In the genomic region with DNA sequence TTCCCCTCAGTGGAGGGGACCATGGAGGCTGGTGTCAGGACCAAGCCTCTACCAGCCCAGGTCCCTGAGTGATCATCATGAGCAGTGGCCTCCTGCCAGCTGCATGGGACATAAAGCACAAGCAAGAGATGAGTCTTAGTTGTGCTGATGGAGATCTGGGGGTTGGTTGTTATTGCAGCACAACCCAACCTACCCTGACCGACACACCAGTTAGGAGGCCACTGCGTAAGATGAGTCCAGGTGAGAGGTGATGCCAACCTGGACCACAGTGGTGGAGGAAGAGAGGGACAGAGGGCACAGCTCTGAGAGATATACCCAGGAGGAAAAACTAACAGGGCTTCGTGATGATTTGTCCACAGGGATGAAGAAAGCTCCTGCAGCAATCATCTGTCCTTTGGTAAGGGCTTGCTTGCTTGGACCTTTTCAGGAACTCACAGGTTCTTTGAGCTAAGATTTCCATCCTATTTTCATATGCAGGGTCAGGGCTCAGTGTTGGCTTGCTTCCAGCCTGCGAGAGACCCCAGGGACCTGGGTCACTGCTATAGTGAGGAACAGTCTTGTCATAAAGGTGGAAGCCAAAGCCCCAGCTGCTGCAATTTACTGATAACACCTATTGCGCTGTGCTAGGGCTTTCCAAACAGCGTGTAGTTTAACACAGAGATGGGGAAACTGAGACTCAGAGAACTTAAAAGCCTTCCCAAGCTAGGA, we compare ENCODE assay signal across 31 cellular contexts. TPM values are rescaled to one million over a fixed set of nuclear protein-coding genes. Genes with fewer than 3 reads are reported as not detected.
"Had no signal": no experiment of that assay in that cellular context is flagged by ENCODE, and none has a peak within 500 bp of the region (broad histone marks: within the 10 kb centered on the region; RNA-seq: fewer than 3 reads in every experiment).

No MANE protein-coding gene starts in this region.

- ATAC-seq: activated CD8-positive, alpha-beta memory T cell treated with anti-CD3 and anti-CD28 coated beads, Interleukin-2, amount 10 ng/mL, durations not matched to agents 7 days and 5 days; activated naive CD4-positive, alpha-beta T cell treated with anti-CD3 and anti-CD28 coated beads, Interleukin-2, amount 50 U/mL, for 72 hours; activated T-helper 17 cell treated with anti-CD3 and anti-CD28 coated beads, Interleukin-2, amount 50 U/mL, for 72 hours; body of pancreas; PC-3 had no signal

- H3K36me3 ChIP-seq: adrenal gland, breast epithelium, Peyer's patch, WERI-Rb-1 had no signal

- H3K36me3 Mint-ChIP-seq: activated CD8-positive, alpha-beta memory T cell treated with anti-CD3 and anti-CD28 coated beads, Interleukin-2, amount 10 ng/mL, durations not matched to agents 7 days and 5 days; activated naive CD4-positive, alpha-beta T cell treated with anti-CD3 and anti-CD28 coated beads, Interleukin-2, amount 50 U/mL, for 72 hours had no signal

- DNase-seq: activated CD4-positive, alpha-beta memory T cell treated with anti-CD3 and anti-CD28 coated beads, Interleukin-2, amount 10 ng/mL, durations not matched to agents 7 days and 5 days; activated CD4-positive, alpha-beta T cell treated with anti-CD3 and anti-CD28 coated beads for 1 hour; activated CD4-positive, alpha-beta T cell treated with anti-CD3 and anti-CD28 coated beads for 48 hours; activated CD4-positive, CD25-positive, alpha-beta regulatory T cell; activated CD8-positive, alpha-beta memory T cell treated with anti-CD3 and anti-CD28 coated beads for 24 hours; activated CD8-positive, alpha-beta memory T cell treated with anti-CD3 and anti-CD28 coated beads, Interleukin-2, amount 10 ng/mL, durations not matched to agents 7 days and 5 days; activated CD8-positive, alpha-beta memory T cell treated with anti-CD3 and anti-CD28 coated beads, Interleukin-2, amount 50 U/mL, for 48 hours; activated gamma-delta T cell treated with Interleukin-2 at 50 U/mL for 16 hours; activated naive CD4-positive, alpha-beta T cell treated with anti-CD3 and anti-CD28 coated beads for 36 hours; activated T-cell treated with anti-CD3 and anti-CD28 coated beads, Interleukin-2, amount 50 U/mL, for 48 hours; adrenal gland; body of pancreas; central memory CD4-positive, alpha-beta T cell; NCI-H1105; NCI-H1417 treated with DMSO at 0.1 percent for 48 hours; NCI-H2029; NCI-H510A; NCI-H526; NCI-H748 treated with DMSO at 0.1 percent for 48 hours; NK-92 treated with Interleukin-12 subunit alpha and Interleukin-12 subunit beta, amount 100 ng/mL, for 24 hours; PC-3; Peyer's patch; RPMI8226; SW 1271; T1000 had no signal

- H3K9me3 Mint-ChIP-seq: activated CD4-positive, alpha-beta memory T cell treated with anti-CD3 and anti-CD28 coated beads, Interleukin-2, amount 10 ng/mL, durations not matched to agents 7 days and 5 days; activated naive CD4-positive, alpha-beta T cell treated with anti-CD3 and anti-CD28 coated beads for 36 hours; activated naive CD4-positive, alpha-beta T cell treated with anti-CD3 and anti-CD28 coated beads, Interleukin-2, amount 50 U/mL, for 72 hours; activated T-helper 17 cell treated with anti-CD3 and anti-CD28 coated beads, Interleukin-2, amount 50 U/mL, for 72 hours had no signal

- H3K4me3 Mint-ChIP-seq: activated CD4-positive, alpha-beta memory T cell treated with anti-CD3 and anti-CD28 coated beads, Interleukin-2, amount 10 ng/mL, durations not matched to agents 7 days and 5 days; activated CD8-positive, alpha-beta memory T cell treated with anti-CD3 and anti-CD28 coated beads, Interleukin-2, amount 10 ng/mL, durations not matched to agents 7 days and 5 days; activated naive CD4-positive, alpha-beta T cell treated with anti-CD3 and anti-CD28 coated beads for 36 hours; activated T-helper 17 cell treated with anti-CD3 and anti-CD28 coated beads, Interleukin-2, amount 50 U/mL, for 72 hours had no signal

- H3K27me3 ChIP-seq: adrenal gland, body of pancreas, Peyer's patch had no signal

- H3K27ac Mint-ChIP-seq: activated CD4-positive, alpha-beta memory T cell treated with anti-CD3 and anti-CD28 coated beads, Interleukin-2, amount 10 ng/mL, durations not matched to agents 7 days and 5 days; activated CD8-positive, alpha-beta memory T cell treated with anti-CD3 and anti-CD28 coated beads, Interleukin-2, amount 10 ng/mL, durations not matched to agents 7 days and 5 days; activated naive CD4-positive, alpha-beta T cell treated with anti-CD3 and anti-CD28 coated beads for 36 hours; activated naive CD4-positive, alpha-beta T cell treated with anti-CD3 and anti-CD28 coated beads, Interleukin-2, amount 50 U/mL, for 72 hours; activated T-helper 17 cell treated with anti-CD3 and anti-CD28 coated beads, Interleukin-2, amount 50 U/mL, for 72 hours had no signal

- H3K4me3 ChIP-seq: adrenal gland, body of pancreas, breast epithelium, Peyer's patch had no signal

- H3K4me1 Mint-ChIP-seq: activated CD4-positive, alpha-beta memory T cell treated with anti-CD3 and anti-CD28 coated beads, Interleukin-2, amount 10 ng/mL, durations not matched to agents 7 days and 5 days; activated CD8-positive, alpha-beta memory T cell treated with anti-CD3 and anti-CD28 coated beads, Interleukin-2, amount 10 ng/mL, durations not matched to agents 7 days and 5 days; activated T-helper 17 cell treated with anti-CD3 and anti-CD28 coated beads, Interleukin-2, amount 50 U/mL, for 72 hours had no signal

- H3K27ac ChIP-seq: adrenal gland, body of pancreas, breast epithelium, Peyer's patch, WERI-Rb-1 had no signal

- H3K4me1 ChIP-seq: adrenal gland, body of pancreas, breast epithelium, Peyer's patch had no signal

- H3K9me3 ChIP-seq: adrenal gland, body of pancreas, breast epithelium, Peyer's patch had no signal

RNA-seq across cellular contexts. Expression of gene RASGRF1, which starts 8.1 kb away (rescaled TPM):
- total RNA-seq: activated CD4-positive, alpha-beta memory T cell treated with anti-CD3 and anti-CD28 coated beads, Interleukin-2, amount 10 ng/mL, durations not matched to agents 7 days and 5 days; activated naive CD4-positive, alpha-beta T cell treated with anti-CD3 and anti-CD28 coated beads for 36 hours; activated naive CD4-positive, alpha-beta T cell treated with anti-CD3 and anti-CD28 coated beads, Interleukin-2, amount 50 U/mL, for 72 hours; activated T-helper 17 cell treated with anti-CD3 and anti-CD28 coated beads, Interleukin-2, amount 50 U/mL, for 72 hours; PC-3; Right ventricle myocardium inferior; T-helper 2 cell treated with Interferon-gamma antibody and Interleukin-4, amounts not matched to agents 100 ng/mL and 5 ng/mL, for 36 hours had no signal
